ENCODE assay signal across 35 cellular contexts in genomic region chr12:47921907-47922306, GRCh38. TPM values are rescaled to one million over a fixed set of nuclear protein-coding genes. Genes with fewer than 3 reads are reported as not detected.
"Had no signal": no experiment of that assay in that cellular context is flagged by ENCODE, and none has a peak within 500 bp of the region (broad histone marks: within the 10 kb centered on the region; RNA-seq: fewer than 3 reads in every experiment).

No MANE protein-coding gene starts in this region.

- H3K9me3 ChIP-seq: ascending aorta had no signal

- H3K27ac Mint-ChIP-seq: activated B cell treated with CpG ODN at 0.5 μM for 24 hours; activated CD4-positive, alpha-beta memory T cell treated with anti-CD3 and anti-CD28 coated beads for 36 hours; activated CD4-positive, alpha-beta T cell treated with anti-CD3 and anti-CD28 coated beads, Interleukin-2, amount 10 ng/mL, durations not matched to agents 24 days and 14 days; activated CD8-positive, alpha-beta memory T cell treated with anti-CD3 and anti-CD28 coated beads, Interleukin-2, amount 10 ng/mL, durations not matched to agents 7 days and 5 days; activated CD8-positive, alpha-beta T cell treated with anti-CD3 and anti-CD28 coated beads for 36 hours; activated naive CD4-positive, alpha-beta T cell treated with anti-CD3 and anti-CD28 coated beads, Interleukin-2, amount 10 ng/mL, durations not matched to agents 7 days and 5 days; activated naive CD4-positive, alpha-beta T cell treated with anti-CD3 and anti-CD28 coated beads, Interleukin-2, amount 50 U/mL, for 24 hours; activated naive CD8-positive, alpha-beta T cell; activated naive CD8-positive, alpha-beta T cell treated with anti-CD3 and anti-CD28 coated beads, Interleukin-2, amount 10 ng/mL, durations not matched to agents 7 days and 5 days; activated naive CD8-positive, alpha-beta T cell treated with anti-CD3 and anti-CD28 coated beads, Interleukin-2, amount 50 U/mL, for 24 hours; activated T-cell treated with anti-CD3 and anti-CD28 coated beads, Interleukin-2, amount 50 U/mL, for 24 hours; activated T-helper 2 cell treated with anti-CD3 and anti-CD28 coated beads, Interferon-gamma antibody, Interleukin-2, Interleukin-4, amounts not matched to agents 10 μg/mL and 5 μg/mL and 100 μg/mL, durations not matched to agents 14 hours and 24 hours and 36 hours; brain; T-helper 1 cell treated with Interleukin-12 subunit alpha and Interleukin-12 subunit beta and Interleukin-4 antibody, amounts not matched to agents 30 μg/mL and 1 μg/mL, for 36 hours; T-helper 2 cell treated with Interferon-gamma antibody and Interleukin-4, amounts not matched to agents 5 μg/mL and 100 μg/mL, for 36 hours had no signal

- H3K4me1 ChIP-seq: ascending aorta had no signal

- H3K27ac ChIP-seq: ascending aorta, cardiac muscle cell, VCaP had no signal

- ATAC-seq: activated CD8-positive, alpha-beta memory T cell treated with anti-CD3 and anti-CD28 coated beads, Interleukin-2, amount 10 ng/mL, durations not matched to agents 7 days and 5 days; activated CD8-positive, alpha-beta T cell treated with anti-CD3 and anti-CD28 coated beads for 36 hours; activated naive CD8-positive, alpha-beta T cell treated with anti-CD3 and anti-CD28 coated beads, Interleukin-2, amount 50 U/mL, for 24 hours had no signal

- H3K9me3 Mint-ChIP-seq: activated B cell treated with CpG ODN at 0.5 μM for 24 hours; activated CD4-positive, alpha-beta memory T cell treated with anti-CD3 and anti-CD28 coated beads for 36 hours; activated CD4-positive, alpha-beta T cell treated with anti-CD3 and anti-CD28 coated beads, Interleukin-2, amount 10 ng/mL, durations not matched to agents 24 days and 14 days; activated CD8-positive, alpha-beta T cell treated with anti-CD3 and anti-CD28 coated beads for 36 hours; activated naive CD4-positive, alpha-beta T cell treated with anti-CD3 and anti-CD28 coated beads, Interleukin-2, amount 10 ng/mL, durations not matched to agents 7 days and 5 days; activated naive CD4-positive, alpha-beta T cell treated with anti-CD3 and anti-CD28 coated beads, Interleukin-2, amount 50 U/mL, for 24 hours; activated naive CD8-positive, alpha-beta T cell treated with anti-CD3 and anti-CD28 coated beads, Interleukin-2, amount 10 ng/mL, durations not matched to agents 7 days and 5 days; activated naive CD8-positive, alpha-beta T cell treated with anti-CD3 and anti-CD28 coated beads, Interleukin-2, amount 50 U/mL, for 24 hours; activated T-cell treated with anti-CD3 and anti-CD28 coated beads, Interleukin-2, amount 50 U/mL, for 24 hours; activated T-helper 2 cell treated with anti-CD3 and anti-CD28 coated beads, Interferon-gamma antibody, Interleukin-2, Interleukin-4, amounts not matched to agents 10 μg/mL and 5 μg/mL and 100 μg/mL, durations not matched to agents 14 hours and 24 hours and 36 hours; central memory CD8-positive, alpha-beta T cell; T-helper 1 cell treated with Interleukin-12 subunit alpha and Interleukin-12 subunit beta and Interleukin-4 antibody, amounts not matched to agents 30 μg/mL and 1 μg/mL, for 36 hours; T-helper 2 cell treated with Interferon-gamma antibody and Interleukin-4, amounts not matched to agents 5 μg/mL and 100 μg/mL, for 36 hours had no signal

- H3K4me3 ChIP-seq: ascending aorta, cardiac muscle cell had no signal

- H3K4me1 Mint-ChIP-seq: activated B cell treated with CpG ODN at 0.5 μM for 24 hours; activated CD4-positive, alpha-beta T cell treated with anti-CD3 and anti-CD28 coated beads, Interleukin-2, amount 10 ng/mL, durations not matched to agents 24 days and 14 days; activated CD8-positive, alpha-beta memory T cell treated with anti-CD3 and anti-CD28 coated beads, Interleukin-2, amount 10 ng/mL, durations not matched to agents 7 days and 5 days; activated naive CD4-positive, alpha-beta T cell treated with anti-CD3 and anti-CD28 coated beads, Interleukin-2, amount 10 ng/mL, durations not matched to agents 7 days and 5 days; activated naive CD4-positive, alpha-beta T cell treated with anti-CD3 and anti-CD28 coated beads, Interleukin-2, amount 50 U/mL, for 24 hours; activated naive CD8-positive, alpha-beta T cell treated with anti-CD3 and anti-CD28 coated beads, Interleukin-2, amount 10 ng/mL, durations not matched to agents 7 days and 5 days; brain; central memory CD8-positive, alpha-beta T cell had no signal

- H3K36me3 Mint-ChIP-seq: activated CD4-positive, alpha-beta memory T cell treated with anti-CD3 and anti-CD28 coated beads for 36 hours; activated CD8-positive, alpha-beta memory T cell treated with anti-CD3 and anti-CD28 coated beads, Interleukin-2, amount 10 ng/mL, durations not matched to agents 7 days and 5 days; activated naive CD4-positive, alpha-beta T cell treated with anti-CD3 and anti-CD28 coated beads, Interleukin-2, amount 10 ng/mL, durations not matched to agents 7 days and 5 days; activated naive CD4-positive, alpha-beta T cell treated with anti-CD3 and anti-CD28 coated beads, Interleukin-2, amount 50 U/mL, for 24 hours; activated naive CD8-positive, alpha-beta T cell; activated naive CD8-positive, alpha-beta T cell treated with anti-CD3 and anti-CD28 coated beads, Interleukin-2, amount 10 ng/mL, durations not matched to agents 7 days and 5 days; brain had no signal

- H3K27me3 ChIP-seq: ascending aorta had no signal

- H3K36me3 ChIP-seq: ascending aorta, cardiac muscle cell had no signal

- H3K27me3 Mint-ChIP-seq: activated naive CD4-positive, alpha-beta T cell treated with anti-CD3 and anti-CD28 coated beads, Interleukin-2, amount 50 U/mL, for 24 hours had no signal

- DNase-seq: activated B cell treated with CpG ODN at 0.5 μM for 24 hours; activated CD4-positive, alpha-beta memory T cell treated with anti-CD3 and anti-CD28 coated beads for 36 hours; activated CD4-positive, alpha-beta T cell treated with anti-CD3 and anti-CD28 coated beads for 4 hours; activated CD4-positive, alpha-beta T cell treated with anti-CD3 and anti-CD28 coated beads, Interleukin-2, amount 10 ng/mL, durations not matched to agents 24 days and 14 days; activated CD4-positive, alpha-beta T cell treated with anti-CD3 and anti-CD28 coated beads, Interleukin-2, amount 50 U/mL, for 1 hour; activated CD4-positive, alpha-beta T cell treated with anti-CD3 and anti-CD28 coated beads, Interleukin-2, amount 50 U/mL, for 4 hours; activated CD4-positive, CD25-positive, alpha-beta regulatory T cell treated with anti-CD3 and anti-CD28 coated beads, Interleukin-2, amount 50 U/mL, for 72 hours; activated CD8-positive, alpha-beta memory T cell treated with anti-CD3 and anti-CD28 coated beads for 24 hours; activated CD8-positive, alpha-beta memory T cell treated with anti-CD3 and anti-CD28 coated beads, Interleukin-2, amount 10 ng/mL, durations not matched to agents 7 days and 5 days; activated CD8-positive, alpha-beta memory T cell treated with anti-CD3 and anti-CD28 coated beads, Interleukin-2, amount 50 U/mL, for 48 hours; activated CD8-positive, alpha-beta T cell treated with anti-CD3 and anti-CD28 coated beads for 36 hours; activated effector memory CD4-positive, alpha-beta T cell treated with Interleukin-2 at 50 U/mL for 16 hours; activated gamma-delta T cell; activated naive CD4-positive, alpha-beta T cell treated with anti-CD3 and anti-CD28 coated beads, Interleukin-2, amount 10 ng/mL, durations not matched to agents 7 days and 5 days; activated naive CD4-positive, alpha-beta T cell treated with Interleukin-2 at 50 U/mL for 16 hours; activated naive CD8-positive, alpha-beta T cell treated with anti-CD3 and anti-CD28 coated beads, Interleukin-2, amount 10 ng/mL, durations not matched to agents 7 days and 5 days; activated naive CD8-positive, alpha-beta T cell treated with anti-CD3 and anti-CD28 coated beads, Interleukin-2, amount 50 U/mL, for 24 hours; activated T-cell treated with anti-CD3 and anti-CD28 coated beads, Interleukin-2, amount 50 U/mL, for 24 hours; activated T-cell treated with anti-CD3 and anti-CD28 coated beads, Interleukin-2, amount 50 U/mL, for 48 hours; amygdala; anterior cingulate cortex; caudate nucleus; cerebellar nuclear complex; T-helper 2 cell; T-helper 9 cell had no signal

- H3K4me3 Mint-ChIP-seq: activated B cell treated with CpG ODN at 0.5 μM for 24 hours; activated CD4-positive, alpha-beta memory T cell treated with anti-CD3 and anti-CD28 coated beads for 36 hours; activated CD4-positive, alpha-beta T cell treated with anti-CD3 and anti-CD28 coated beads, Interleukin-2, amount 10 ng/mL, durations not matched to agents 24 days and 14 days; activated CD8-positive, alpha-beta memory T cell treated with anti-CD3 and anti-CD28 coated beads, Interleukin-2, amount 10 ng/mL, durations not matched to agents 7 days and 5 days; activated CD8-positive, alpha-beta T cell treated with anti-CD3 and anti-CD28 coated beads for 36 hours; activated naive CD4-positive, alpha-beta T cell treated with anti-CD3 and anti-CD28 coated beads, Interleukin-2, amount 10 ng/mL, durations not matched to agents 7 days and 5 days; activated naive CD4-positive, alpha-beta T cell treated with anti-CD3 and anti-CD28 coated beads, Interleukin-2, amount 50 U/mL, for 24 hours; activated naive CD8-positive, alpha-beta T cell; activated naive CD8-positive, alpha-beta T cell treated with anti-CD3 and anti-CD28 coated beads, Interleukin-2, amount 10 ng/mL, durations not matched to agents 7 days and 5 days; activated naive CD8-positive, alpha-beta T cell treated with anti-CD3 and anti-CD28 coated beads, Interleukin-2, amount 50 U/mL, for 24 hours; activated T-cell treated with anti-CD3 and anti-CD28 coated beads, Interleukin-2, amount 50 U/mL, for 24 hours; brain; central memory CD8-positive, alpha-beta T cell; T-helper 1 cell treated with Interleukin-12 subunit alpha and Interleukin-12 subunit beta and Interleukin-4 antibody, amounts not matched to agents 30 μg/mL and 1 μg/mL, for 36 hours; T-helper 2 cell treated with Interferon-gamma antibody and Interleukin-4, amounts not matched to agents 5 μg/mL and 100 μg/mL, for 36 hours had no signal

RNA-seq across cellular contexts. Expression of gene VDR, which starts 17.1 kb away (rescaled TPM):
- total RNA-seq: cardiac muscle cell had no signal
- polyA plus RNA-seq: cardiac muscle cell had no signal
